Comparison of ENCODE assay signal across 9 cellular contexts in the genomic region with DNA sequence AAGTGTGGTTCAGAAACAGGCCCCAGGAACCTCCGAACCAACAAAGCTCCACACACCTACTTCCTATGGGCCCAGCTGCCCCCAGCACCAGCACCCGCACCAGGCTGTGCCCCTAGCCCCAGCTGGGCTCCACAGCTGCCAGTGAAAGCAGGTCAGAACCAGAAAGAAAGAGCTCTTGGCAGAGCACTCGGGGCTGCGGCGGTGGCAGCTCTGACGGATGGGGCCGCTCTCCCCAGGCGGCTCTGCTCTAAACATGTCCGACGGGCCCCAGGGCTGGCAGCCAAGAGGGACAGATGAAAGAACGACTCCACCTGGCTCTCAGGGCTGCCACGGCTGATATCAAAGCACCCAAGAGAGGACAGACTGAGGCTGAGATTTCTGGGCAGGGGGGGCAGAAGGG. TPM values are rescaled to one million over a fixed set of nuclear protein-coding genes. Genes with fewer than 3 reads are reported as not detected.
DNase-seq lines count a peak whose midpoint lies in the region; ATAC-seq and TF ChIP-seq lines count a peak whose summit lies in the region.
"Had no signal": no experiment of that assay in that cellular context is flagged by ENCODE, and none has a peak within 500 bp of the region (broad histone marks: within the 10 kb centered on the region; RNA-seq: fewer than 3 reads in every experiment).

No MANE protein-coding gene starts in this region.

- ATAC-seq in stimulated activated naive CD8-positive, alpha-beta T cell treated with anti-CD3 and anti-CD28 coated beads, Interleukin-15, Interleukin-2, amounts not matched to agents 100 U/mL and 50 U/mL, for 24 hours, result no peak
- ATAC-seq in effector memory CD8-positive, alpha-beta T cell (replicated peaks), result no peak

- H3K9me3 Mint-ChIP-seq in nephron progenitor cell, result no peaks in the 10 kb centered on the region
- no peaks in the 10 kb centered on the region for H3K9me3 Mint-ChIP-seq in effector memory CD8-positive, alpha-beta T cell

- peak overlapping the region; percentile 10 to 96 (median 92) for H3K27ac ChIP-seq in dorsolateral prefrontal cortex

- peaks cover 79% of the 10 kb centered on the region for H3K4me1 Mint-ChIP-seq in nephron progenitor cell
- H3K4me1 Mint-ChIP-seq in effector memory CD8-positive, alpha-beta T cell (ENCODE audit: low read depth in 2 of 2), result peaks cover 18 to 19% of the 10 kb centered on the region in 2 donors

- DNase-seq in Ammon's horn (ENCODE audit: low spot score), result peak; percentile 62
- peak; percentile 78 for DNase-seq in NCI-H2029 (lab: John Stamatoyannopoulos, UW)
- DNase-seq in dorsolateral prefrontal cortex, result peak in 7 of 10 donors; percentile 41 to 76 (median 54)
- no peak for DNase-seq in nephron progenitor cell
- no peak for DNase-seq in SW 1271 (lab: John Stamatoyannopoulos, UW)
- no peak for DNase-seq in stimulated activated naive CD8-positive, alpha-beta T cell treated with anti-CD3 and anti-CD28 coated beads, Interleukin-15, Interleukin-2, amounts not matched to agents 100 U/mL and 50 U/mL, for 24 hours
- DNase-seq in effector memory CD8-positive, alpha-beta T cell, result no peak
- DNase-seq in inferior parietal cortex (ENCODE audit: extremely low spot score), result no peak
- DNase-seq: GOT3 had no signal

- H3K4me3 ChIP-seq in dorsolateral prefrontal cortex, result peak overlapping the region in 58 of 59 donors; percentile 6 to 65 (median 45)

- TF ChIP-seq CTCF in dorsolateral prefrontal cortex (IDR thresholded peaks at IDR 0.05 in 54 of 56, conservative IDR thresholded peaks at IDR 0.05 in 2 of 56; ENCODE audit: low read depth in 1 of 56, partially characterized antibody in 56 of 56) (no peak), nephron progenitor cell (IDR thresholded peaks at IDR 0.05) (no peak)

- H3K36me3 Mint-ChIP-seq in nephron progenitor cell (ENCODE audit: low read depth), result peaks cover 4% of the 10 kb centered on the region
- H3K36me3 Mint-ChIP-seq in effector memory CD8-positive, alpha-beta T cell (ENCODE audit: insufficient read depth), result no peaks in the 10 kb centered on the region

- H3K27me3 ChIP-seq in dorsolateral prefrontal cortex, result no peaks in the 10 kb centered on the region

- H3K4me3 Mint-ChIP-seq in nephron progenitor cell, result no peak overlapping the region
- H3K4me3 Mint-ChIP-seq in effector memory CD8-positive, alpha-beta T cell, result no peak overlapping the region

- H3K27ac Mint-ChIP-seq in nephron progenitor cell, result peak overlapping the region; percentile 94
- no peak overlapping the region for H3K27ac Mint-ChIP-seq in effector memory CD8-positive, alpha-beta T cell

- intact Hi-C loops in dorsolateral prefrontal cortex (cut with DNase I), result loop anchor here (2.0 to 5.0 kb wide), 4 partner anchors 74 to 188 kb away; a partner anchor contains a TSS

- H3K27me3 Mint-ChIP-seq in nephron progenitor cell (ENCODE audit: low read depth, poor library complexity), result peaks cover 8% of the 10 kb centered on the region
- peaks cover 8 to 15% of the 10 kb centered on the region in 2 donors for H3K27me3 Mint-ChIP-seq in effector memory CD8-positive, alpha-beta T cell

RNA-seq across cellular contexts. Expression of a gene that starts 25.7 kb away (rescaled TPM):
- 10 to 100 TPM; 16.7 to 51.3 (median 30.2) TPM for total RNA-seq in dorsolateral prefrontal cortex

RNA-seq across cellular contexts. Expression of a gene that starts 39.3 kb away (rescaled TPM):
- total RNA-seq in dorsolateral prefrontal cortex, result 10 to 100 TPM in 118 of 120 experiments, 1 to 10 TPM in 2; 9.8 to 28.2 (median 16.6) TPM

Comparison
In these comparisons a context has a peak if more than half of its experiments do, and no peak if none do; other contexts are left out.
1. DNase-seq: peak in Ammon's horn (single experiment), NCI-H2029 (single experiment) and dorsolateral prefrontal cortex (7 of 10); none in nephron progenitor cell (single experiment), SW 1271 (0 of 2), stimulated activated naive CD8-positive, alpha-beta T cell treated with anti-CD3 and anti-CD28 coated beads, Interleukin-15, Interleukin-2, amounts not matched to agents 100 U/mL and 50 U/mL, for 24 hours (single experiment), effector memory CD8-positive, alpha-beta T cell (0 of 3) and inferior parietal cortex (single experiment).